In genomic region chr15:45387379-45388007, GRCh38 we compare ENCODE assay signal across 1 cellular context.
A peak's percentile ranks its signal among the peaks of the same experiment; 100 is the strongest.
TF ChIP-seq lines count a peak whose summit lies in the region.

No MANE protein-coding gene starts in this region.

TF ChIP-seq in HepG2, 621 proteins besides CTCF, POLR2A, EP300 and RAD21 (continued from another document and continues in another):
- TF ChIP-seq, protein P1, sequence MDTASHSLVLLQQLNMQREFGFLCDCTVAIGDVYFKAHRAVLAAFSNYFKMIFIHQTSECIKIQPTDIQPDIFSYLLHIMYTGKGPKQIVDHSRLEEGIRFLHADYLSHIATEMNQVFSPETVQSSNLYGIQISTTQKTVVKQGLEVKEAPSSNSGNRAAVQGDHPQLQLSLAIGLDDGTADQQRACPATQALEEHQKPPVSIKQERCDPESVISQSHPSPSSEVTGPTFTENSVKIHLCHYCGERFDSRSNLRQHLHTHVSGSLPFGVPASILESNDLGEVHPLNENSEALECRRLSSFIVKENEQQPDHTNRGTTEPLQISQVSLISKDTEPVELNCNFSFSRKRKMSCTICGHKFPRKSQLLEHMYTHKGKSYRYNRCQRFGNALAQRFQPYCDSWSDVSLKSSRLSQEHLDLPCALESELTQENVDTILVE (CRISPR knock-in tag; IDR thresholded peaks at IDR 0.05), result 0 out of 2 replicates have a peak, but pooled peaks have one; percentile 38
- TF ChIP-seq, protein P2, sequence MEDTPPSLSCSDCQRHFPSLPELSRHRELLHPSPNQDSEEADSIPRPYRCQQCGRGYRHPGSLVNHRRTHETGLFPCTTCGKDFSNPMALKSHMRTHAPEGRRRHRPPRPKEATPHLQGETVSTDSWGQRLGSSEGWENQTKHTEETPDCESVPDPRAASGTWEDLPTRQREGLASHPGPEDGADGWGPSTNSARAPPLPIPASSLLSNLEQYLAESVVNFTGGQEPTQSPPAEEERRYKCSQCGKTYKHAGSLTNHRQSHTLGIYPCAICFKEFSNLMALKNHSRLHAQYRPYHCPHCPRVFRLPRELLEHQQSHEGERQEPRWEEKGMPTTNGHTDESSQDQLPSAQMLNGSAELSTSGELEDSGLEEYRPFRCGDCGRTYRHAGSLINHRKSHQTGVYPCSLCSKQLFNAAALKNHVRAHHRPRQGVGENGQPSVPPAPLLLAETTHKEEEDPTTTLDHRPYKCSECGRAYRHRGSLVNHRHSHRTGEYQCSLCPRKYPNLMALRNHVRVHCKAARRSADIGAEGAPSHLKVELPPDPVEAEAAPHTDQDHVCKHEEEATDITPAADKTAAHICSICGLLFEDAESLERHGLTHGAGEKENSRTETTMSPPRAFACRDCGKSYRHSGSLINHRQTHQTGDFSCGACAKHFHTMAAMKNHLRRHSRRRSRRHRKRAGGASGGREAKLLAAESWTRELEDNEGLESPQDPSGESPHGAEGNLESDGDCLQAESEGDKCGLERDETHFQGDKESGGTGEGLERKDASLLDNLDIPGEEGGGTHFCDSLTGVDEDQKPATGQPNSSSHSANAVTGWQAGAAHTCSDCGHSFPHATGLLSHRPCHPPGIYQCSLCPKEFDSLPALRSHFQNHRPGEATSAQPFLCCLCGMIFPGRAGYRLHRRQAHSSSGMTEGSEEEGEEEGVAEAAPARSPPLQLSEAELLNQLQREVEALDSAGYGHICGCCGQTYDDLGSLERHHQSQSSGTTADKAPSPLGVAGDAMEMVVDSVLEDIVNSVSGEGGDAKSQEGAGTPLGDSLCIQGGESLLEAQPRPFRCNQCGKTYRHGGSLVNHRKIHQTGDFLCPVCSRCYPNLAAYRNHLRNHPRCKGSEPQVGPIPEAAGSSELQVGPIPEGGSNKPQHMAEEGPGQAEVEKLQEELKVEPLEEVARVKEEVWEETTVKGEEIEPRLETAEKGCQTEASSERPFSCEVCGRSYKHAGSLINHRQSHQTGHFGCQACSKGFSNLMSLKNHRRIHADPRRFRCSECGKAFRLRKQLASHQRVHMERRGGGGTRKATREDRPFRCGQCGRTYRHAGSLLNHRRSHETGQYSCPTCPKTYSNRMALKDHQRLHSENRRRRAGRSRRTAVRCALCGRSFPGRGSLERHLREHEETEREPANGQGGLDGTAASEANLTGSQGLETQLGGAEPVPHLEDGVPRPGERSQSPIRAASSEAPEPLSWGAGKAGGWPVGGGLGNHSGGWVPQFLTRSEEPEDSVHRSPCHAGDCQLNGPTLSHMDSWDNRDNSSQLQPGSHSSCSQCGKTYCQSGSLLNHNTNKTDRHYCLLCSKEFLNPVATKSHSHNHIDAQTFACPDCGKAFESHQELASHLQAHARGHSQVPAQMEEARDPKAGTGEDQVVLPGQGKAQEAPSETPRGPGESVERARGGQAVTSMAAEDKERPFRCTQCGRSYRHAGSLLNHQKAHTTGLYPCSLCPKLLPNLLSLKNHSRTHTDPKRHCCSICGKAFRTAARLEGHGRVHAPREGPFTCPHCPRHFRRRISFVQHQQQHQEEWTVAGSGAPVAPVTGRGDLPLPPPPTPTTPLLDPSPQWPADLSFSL (CRISPR knock-in tag; IDR thresholded peaks at IDR 0.05), result no peak
- TF ChIP-seq FOSL1 (CRISPR knock-in tag; IDR thresholded peaks at IDR 0.05; ENCODE audit: borderline replicate concordance) (peak; percentile 7; the same call in 1 of the 2 replicates), CENPBD1 (CRISPR knock-in tag; IDR thresholded peaks at IDR 0.05; ENCODE audit: borderline replicate concordance, low read depth) (no peak), HNF4G (IDR thresholded peaks at IDR 0.05; ENCODE audit: borderline replicate concordance, low read depth, low read length) (peak; percentile 86), HNF4G (CRISPR knock-in tag; IDR thresholded peaks at IDR 0.05; ENCODE audit: borderline replicate concordance, low read depth) (no peak), CBX5 (CRISPR knock-in tag; IDR thresholded peaks at IDR 0.05; ENCODE audit: borderline replicate concordance) (no peak), ZBTB49 (CRISPR knock-in tag; IDR thresholded peaks at IDR 0.05; ENCODE audit: borderline replicate concordance) (no peak), CREM (IDR thresholded peaks at IDR 0.05) (peak; percentile 89), CREM (CRISPR knock-in tag; IDR thresholded peaks at IDR 0.05) (no peak), ZKSCAN8 (CRISPR knock-in tag; IDR thresholded peaks at IDR 0.05; ENCODE audit: borderline replicate concordance) (no peak; the same call in 1 of the 2 replicates), HMG20B (CRISPR knock-in tag; conservative IDR thresholded peaks at IDR 0.05) (peak; percentile 69; the same call in 1 of the 2 replicates), ARHGAP35 (CRISPR knock-in tag; IDR thresholded peaks at IDR 0.05; ENCODE audit: borderline replicate concordance) (no peak), ZNF253 (CRISPR knock-in tag; IDR thresholded peaks at IDR 0.05; ENCODE audit: borderline replicate concordance) (no peak), ZNF256 (CRISPR knock-in tag; conservative IDR thresholded peaks at IDR 0.05) (no peak), TOPORS (CRISPR knock-in tag; IDR thresholded peaks at IDR 0.05) (no peak), FOSL2 (CRISPR knock-in tag; IDR thresholded peaks at IDR 0.05) (peak; percentile 36; the same call in 1 of the 2 replicates), MLX (CRISPR knock-in tag; IDR thresholded peaks at IDR 0.05) (peak; percentile 66; the same call in 1 of the 2 replicates), CENPX (CRISPR knock-in tag; IDR thresholded peaks at IDR 0.05) (no peak), ZSCAN9 (CRISPR knock-in tag; IDR thresholded peaks at IDR 0.05; ENCODE audit: borderline replicate concordance) (0 out of 2 replicates have a peak, but pooled peaks have one; percentile 49), ZNF501 (CRISPR knock-in tag; IDR thresholded peaks at IDR 0.05) (no peak), ZNF710 (CRISPR knock-in tag; IDR thresholded peaks at IDR 0.05; ENCODE audit: borderline replicate concordance) (peak; percentile 43; the same call in 1 of the 2 replicates), CCDC6 (CRISPR knock-in tag; IDR thresholded peaks at IDR 0.05) (no peak), PPARG (CRISPR knock-in tag; conservative IDR thresholded peaks at IDR 0.05) (peak; percentile 86), AHR (CRISPR knock-in tag; IDR thresholded peaks at IDR 0.05) (no peak), NCOA2 (CRISPR knock-in tag; IDR thresholded peaks at IDR 0.05) (peak; percentile 88), MIER2 (CRISPR knock-in tag; IDR thresholded peaks at IDR 0.05) (0 out of 2 replicates have a peak, but pooled peaks have one; percentile 53), CHCHD3 (CRISPR knock-in tag; IDR thresholded peaks at IDR 0.05) (no peak), RAD51 (IDR thresholded peaks at IDR 0.05; ENCODE audit: borderline replicate concordance) (no peak)
- TF ChIP-seq, protein P3, sequence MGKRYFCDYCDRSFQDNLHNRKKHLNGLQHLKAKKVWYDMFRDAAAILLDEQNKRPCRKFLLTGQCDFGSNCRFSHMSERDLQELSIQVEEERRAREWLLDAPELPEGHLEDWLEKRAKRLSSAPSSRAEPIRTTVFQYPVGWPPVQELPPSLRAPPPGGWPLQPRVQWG (CRISPR knock-in tag; IDR thresholded peaks at IDR 0.05; ENCODE audit: borderline replicate concordance, low read depth), result no peak
- TF ChIP-seq, protein P4, sequence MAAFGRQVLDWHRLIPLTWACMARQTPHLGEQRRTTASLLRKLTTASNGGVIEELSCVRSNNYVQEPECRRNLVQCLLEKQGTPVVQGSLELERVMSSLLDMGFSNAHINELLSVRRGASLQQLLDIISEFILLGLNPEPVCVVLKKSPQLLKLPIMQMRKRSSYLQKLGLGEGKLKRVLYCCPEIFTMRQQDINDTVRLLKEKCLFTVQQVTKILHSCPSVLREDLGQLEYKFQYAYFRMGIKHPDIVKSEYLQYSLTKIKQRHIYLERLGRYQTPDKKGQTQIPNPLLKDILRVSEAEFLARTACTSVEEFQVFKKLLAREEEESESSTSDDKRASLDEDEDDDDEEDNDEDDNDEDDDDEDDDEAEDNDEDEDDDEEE (CRISPR knock-in tag; IDR thresholded peaks at IDR 0.05), result no peak
- TF ChIP-seq, protein P5, sequence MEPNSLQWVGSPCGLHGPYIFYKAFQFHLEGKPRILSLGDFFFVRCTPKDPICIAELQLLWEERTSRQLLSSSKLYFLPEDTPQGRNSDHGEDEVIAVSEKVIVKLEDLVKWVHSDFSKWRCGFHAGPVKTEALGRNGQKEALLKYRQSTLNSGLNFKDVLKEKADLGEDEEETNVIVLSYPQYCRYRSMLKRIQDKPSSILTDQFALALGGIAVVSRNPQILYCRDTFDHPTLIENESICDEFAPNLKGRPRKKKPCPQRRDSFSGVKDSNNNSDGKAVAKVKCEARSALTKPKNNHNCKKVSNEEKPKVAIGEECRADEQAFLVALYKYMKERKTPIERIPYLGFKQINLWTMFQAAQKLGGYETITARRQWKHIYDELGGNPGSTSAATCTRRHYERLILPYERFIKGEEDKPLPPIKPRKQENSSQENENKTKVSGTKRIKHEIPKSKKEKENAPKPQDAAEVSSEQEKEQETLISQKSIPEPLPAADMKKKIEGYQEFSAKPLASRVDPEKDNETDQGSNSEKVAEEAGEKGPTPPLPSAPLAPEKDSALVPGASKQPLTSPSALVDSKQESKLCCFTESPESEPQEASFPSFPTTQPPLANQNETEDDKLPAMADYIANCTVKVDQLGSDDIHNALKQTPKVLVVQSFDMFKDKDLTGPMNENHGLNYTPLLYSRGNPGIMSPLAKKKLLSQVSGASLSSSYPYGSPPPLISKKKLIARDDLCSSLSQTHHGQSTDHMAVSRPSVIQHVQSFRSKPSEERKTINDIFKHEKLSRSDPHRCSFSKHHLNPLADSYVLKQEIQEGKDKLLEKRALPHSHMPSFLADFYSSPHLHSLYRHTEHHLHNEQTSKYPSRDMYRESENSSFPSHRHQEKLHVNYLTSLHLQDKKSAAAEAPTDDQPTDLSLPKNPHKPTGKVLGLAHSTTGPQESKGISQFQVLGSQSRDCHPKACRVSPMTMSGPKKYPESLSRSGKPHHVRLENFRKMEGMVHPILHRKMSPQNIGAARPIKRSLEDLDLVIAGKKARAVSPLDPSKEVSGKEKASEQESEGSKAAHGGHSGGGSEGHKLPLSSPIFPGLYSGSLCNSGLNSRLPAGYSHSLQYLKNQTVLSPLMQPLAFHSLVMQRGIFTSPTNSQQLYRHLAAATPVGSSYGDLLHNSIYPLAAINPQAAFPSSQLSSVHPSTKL (CRISPR knock-in tag; IDR thresholded peaks at IDR 0.05), result peak; percentile 85
